In genomic region chr11:94780432-94780831, GRCh38 we compare ENCODE assay signal across 13 cellular contexts. TPM values are rescaled to one million over a fixed set of nuclear protein-coding genes. Genes with fewer than 3 reads are reported as not detected.
DNase-seq lines count a peak whose midpoint lies in the region; TF ChIP-seq lines count a peak whose summit lies in the region.
"Had no signal": no experiment of that assay in that cellular context is flagged by ENCODE, and none has a peak within 500 bp of the region (broad histone marks: within the 10 kb centered on the region; RNA-seq: fewer than 3 reads in every experiment).

No MANE protein-coding gene starts in this region.

- DNase-seq in Jurkat, Clone E6-1 (ENCODE audit: low read depth, low spot score): peak; percentile 59
- DNase-seq in osteoblast (ENCODE audit: insufficient read length, low spot score, missing footprints): no peak
- no peak for DNase-seq in GM19238 (ENCODE audit: insufficient read length, low spot score)
- no peak for DNase-seq in UCSD-AML1 (lab: John Stamatoyannopoulos, UW; ENCODE audit: unreplicated experiment)
- DNase-seq in SHP77 treated with DMSO at 0.1 percent for 48 hours (lab: John Stamatoyannopoulos, UW): no peak
- no peak for DNase-seq in HPDE6-E6E7 (ENCODE audit: extremely low spot score)
- DNase-seq: activated CD4-positive, alpha-beta T cell treated with anti-CD3 and anti-CD28 coated beads, Interleukin-2, amount 50 U/mL, for 48 hours; MV-4-11; NCI-H510A; SJCRH30 had no signal

- H3K9ac ChIP-seq in BLaER1 treated with 17β-estradiol and CSF1 and Interleukin-3, amounts not matched to agents 10 nM and 100 nM: peak overlapping the region; percentile 2 to 58 (median 25); a peak in 14 of 22 replicates
- no peak overlapping the region for H3K9ac ChIP-seq in endocrine pancreas (ENCODE audit: control insufficient read depth, insufficient read depth, low read length)

- peaks cover 31 to 49% (median 44%) of the 10 kb centered on the region in 10 experiments for H3K4me1 ChIP-seq in BLaER1 treated with 17β-estradiol and CSF1 and Interleukin-3, amounts not matched to agents 10 nM and 100 nM
- H3K4me1 ChIP-seq in endocrine pancreas (ENCODE audit: control insufficient read depth, insufficient read depth, low read length) (no peaks in the 10 kb centered on the region), osteoblast (ENCODE audit: insufficient read depth, low read length) (peaks cover 41% of the 10 kb centered on the region)

- H3K4me2 ChIP-seq in BLaER1 treated with 17β-estradiol and CSF1 and Interleukin-3, amounts not matched to agents 10 nM and 100 nM: peak overlapping the region; percentile 42 to 85 (median 75)
- peak overlapping the region; percentile 31 for H3K4me2 ChIP-seq in osteoblast (ENCODE audit: insufficient read depth, low read length)

- no peaks in the 10 kb centered on the region for H3K9me3 ChIP-seq in BLaER1 treated with 17β-estradiol and CSF1 and Interleukin-3, amounts not matched to agents 10 nM and 100 nM (replicated peaks in 1 of 11)
- H3K9me3 ChIP-seq in endocrine pancreas (ENCODE audit: control insufficient read depth, low read length): no peaks in the 10 kb centered on the region
- H3K9me3 ChIP-seq in osteoblast (ENCODE audit: low read depth, low read length): no peaks in the 10 kb centered on the region
- H3K9me3 ChIP-seq: ascending aorta, SJCRH30 had no signal

- peak overlapping the region in 9 of 10 experiments; percentile 6 to 43 (median 15); a peak in 9 of 20 replicates for H3K4me3 ChIP-seq in BLaER1 treated with 17β-estradiol and CSF1 and Interleukin-3, amounts not matched to agents 10 nM and 100 nM
- peak overlapping the region; percentile 21 for H3K4me3 ChIP-seq in Jurkat, Clone E6-1 (ENCODE audit: low read length)
- peak overlapping the region; percentile 50 for H3K4me3 ChIP-seq in endocrine pancreas (ENCODE audit: control insufficient read depth, insufficient read depth, low read length)
- H3K4me3 ChIP-seq in osteoblast (ENCODE audit: insufficient read depth, low read length): peak overlapping the region; percentile 32
- H3K4me3 ChIP-seq: SJCRH30 had no signal

- H4K20me1 ChIP-seq in BLaER1 treated with 17β-estradiol and CSF1 and Interleukin-3, amounts not matched to agents 10 nM and 100 nM: peaks cover 0 to 91% (median 72%) of the 10 kb centered on the region in 11 experiments; a peak in 17 of 22 replicates
- H4K20me1 ChIP-seq in osteoblast (ENCODE audit: insufficient read depth, low read length): peaks cover 3% of the 10 kb centered on the region

- peak overlapping the region in 10 of 11 experiments; percentile 35 to 58 (median 46); a peak in 18 of 22 replicates for H3K27ac ChIP-seq in BLaER1 treated with 17β-estradiol and CSF1 and Interleukin-3, amounts not matched to agents 10 nM and 100 nM
- H3K27ac ChIP-seq in osteoblast (ENCODE audit: low read depth, low read length): peak overlapping the region; percentile 85
- H3K27ac ChIP-seq: ascending aorta, SJCRH30 had no signal

- no peaks in the 10 kb centered on the region for H3K27me3 ChIP-seq in BLaER1 treated with 17β-estradiol and CSF1 and Interleukin-3, amounts not matched to agents 10 nM and 100 nM
- H3K27me3 ChIP-seq in endocrine pancreas (ENCODE audit: control insufficient read depth, insufficient read depth, low read length) (no peaks in the 10 kb centered on the region), osteoblast (ENCODE audit: insufficient read depth, low read length) (no peaks in the 10 kb centered on the region)
- H3K27me3 ChIP-seq: ascending aorta, SJCRH30 had no signal

- peaks cover 89% of the 10 kb centered on the region for H3K79me2 ChIP-seq in osteoblast (ENCODE audit: insufficient read depth, low read length)

- peak overlapping the region; percentile 7 for H2AFZ ChIP-seq in osteoblast (ENCODE audit: low read length)

- TF ChIP-seq CTCF in osteoblast (IDR thresholded peaks at IDR 0.05; ENCODE audit: extremely low read depth, low read depth, low read length): no peak

- peaks cover 0 to 3% (median 0%) of the 10 kb centered on the region in 11 experiments; a peak in 2 of 22 replicates for H3K36me3 ChIP-seq in BLaER1 treated with 17β-estradiol and CSF1 and Interleukin-3, amounts not matched to agents 10 nM and 100 nM
- H3K36me3 ChIP-seq in endocrine pancreas (ENCODE audit: control insufficient read depth, insufficient read depth, low read length): no peaks in the 10 kb centered on the region
- no peaks in the 10 kb centered on the region for H3K36me3 ChIP-seq in osteoblast (ENCODE audit: insufficient read depth, low read length)
- H3K36me3 ChIP-seq: ascending aorta, SJCRH30 had no signal

RNA-seq across cellular contexts. Expression of gene AMOTL1, which starts 12.3 kb away (rescaled TPM):
- polyA plus RNA-seq in Jurkat, Clone E6-1 (2012; ENCODE audit: insufficient read depth, insufficient read length): 15.8 TPM
- total RNA-seq in osteoblast: 53.6 and 54.2 TPM in 2 replicates
